In genomic region chr4:154018659-154019058, GRCh38 we compare ENCODE assay signal across 11 cellular contexts.
DNase-seq lines count a peak whose midpoint lies in the region; ATAC-seq and TF ChIP-seq lines count a peak whose summit lies in the region.
"Had no signal": no experiment of that assay in that cellular context is flagged by ENCODE, and none has a peak within 500 bp of the region (broad histone marks: within the 10 kb centered on the region; RNA-seq: fewer than 3 reads in every experiment).

No MANE protein-coding gene starts in this region.

- intact Hi-C loops in Calu3 (cut with micrococcal nuclease; ENCODE audit: unreplicated experiment) (loop anchor here (2.0 kb wide), 1 partner anchor 232 kb away; no protein-coding TSS in a partner anchor), spleen (cut with DNase I; ENCODE audit: low total_unique reads) (no loop called here)
- intact Hi-C loops in naive thymus-derived CD4-positive, alpha-beta T cell (cut with micrococcal nuclease): loop anchor here in 1 of 2 donors (2.0 kb wide), 1 partner anchor 232 kb away; no protein-coding TSS in a partner anchor

- WGBS in spleen, 5 donors: 35 to 44% (median 38%) methylated on average over 4 of the region's 4 CpGs

- no peaks in the 10 kb centered on the region for H3K36me3 Mint-ChIP-seq in Calu3 (ENCODE audit: insufficient read depth, unreplicated experiment)
- no peaks in the 10 kb centered on the region for H3K36me3 Mint-ChIP-seq in activated T-cell treated with anti-CD3 and anti-CD28 coated beads, Interleukin-2, amount 50 U/mL, for 72 hours (ENCODE audit: insufficient read depth in 2 of 2)
- no peaks in the 10 kb centered on the region for H3K36me3 Mint-ChIP-seq in naive thymus-derived CD4-positive, alpha-beta T cell

- TF ChIP-seq EP300 in Ishikawa (IDR thresholded peaks at IDR 0.05; ENCODE audit: borderline replicate concordance): no peak

- TF ChIP-seq CTCF in Calu3 (IDR thresholded peaks at IDR 0.05; ENCODE audit: unreplicated experiment) (no peak), spleen (IDR thresholded peaks at IDR 0.05 in 8 of 11, conservative IDR thresholded peaks at IDR 0.05 in 3 of 11) (no peak)

- no TSS peak for BruUV-seq in Calu3 (replicated peaks; lab: Mats Ljungman, UMichigan)

- no peak overlapping the region for H3K27ac Mint-ChIP-seq in Calu3 (ENCODE audit: unreplicated experiment)
- no peak overlapping the region for H3K27ac Mint-ChIP-seq in activated T-cell treated with anti-CD3 and anti-CD28 coated beads, Interleukin-2, amount 50 U/mL, for 72 hours
- peak overlapping the region in 1 of 9 donors; percentile 10 for H3K27ac Mint-ChIP-seq in naive thymus-derived CD4-positive, alpha-beta T cell

- H3K4me3 ChIP-seq in naive thymus-derived CD4-positive, alpha-beta T cell (ENCODE audit: low read length): no peak overlapping the region
- H3K4me3 ChIP-seq in spleen: no peak overlapping the region
- H3K4me3 ChIP-seq: SJCRH30 had no signal

- H3K9me3 ChIP-seq in naive thymus-derived CD4-positive, alpha-beta T cell (ENCODE audit: control insufficient read depth in 2 of 3, low read length in 3 of 3): no peaks in the 10 kb centered on the region
- no peaks in the 10 kb centered on the region for H3K9me3 ChIP-seq in spleen
- H3K9me3 ChIP-seq: SJCRH30 had no signal

- ATAC-seq in activated T-cell treated with anti-CD3 and anti-CD28 coated beads, Interleukin-2, amount 50 U/mL, for 72 hours (replicated peaks in 1 of 2): peak in 1 of 2 donors; percentile 61
- peak; percentile 34 for ATAC-seq in naive thymus-derived CD4-positive, alpha-beta T cell
- ATAC-seq in HG02938 (IDR thresholded peaks at IDR 0.05; ENCODE audit: unreplicated experiment): no peak

- TF ChIP-seq POLR2A in spleen (IDR thresholded peaks at IDR 0.05): no peak

- peak; percentile 27 for DNase-seq in Calu3
- peak; percentile 31 to 39 for DNase-seq in activated T-cell treated with anti-CD3 and anti-CD28 coated beads, Interleukin-2, amount 50 U/mL, for 72 hours
- DNase-seq in naive thymus-derived CD4-positive, alpha-beta T cell: peak in 5 of 9 donors; percentile 10 to 22 (median 14)
- no peak for DNase-seq in spleen
- DNase-seq in NCI-H1105 treated with DMSO at 0.1 percent for 48 hours (lab: John Stamatoyannopoulos, UW): no peak
- no peak for DNase-seq in pons (ENCODE audit: low spot score)
- DNase-seq: kidney, occipital lobe, SJCRH30 had no signal

- no peaks in the 10 kb centered on the region for H3K27me3 Mint-ChIP-seq in Calu3 (ENCODE audit: unreplicated experiment)
- peaks cover 20% of the 10 kb centered on the region for H3K27me3 Mint-ChIP-seq in activated T-cell treated with anti-CD3 and anti-CD28 coated beads, Interleukin-2, amount 50 U/mL, for 72 hours (ENCODE audit: low read depth)
- H3K27me3 Mint-ChIP-seq in naive thymus-derived CD4-positive, alpha-beta T cell: peaks cover 0 to 11% (median 8%) of the 10 kb centered on the region in 5 donors

- no peaks in the 10 kb centered on the region for H3K27me3 ChIP-seq in naive thymus-derived CD4-positive, alpha-beta T cell (ENCODE audit: control insufficient read depth in 2 of 2, insufficient read depth in 2 of 2, low read length in 2 of 2)
- H3K27me3 ChIP-seq in spleen (replicated peaks in 1 of 7): no peaks in the 10 kb centered on the region
- H3K27me3 ChIP-seq: SJCRH30 had no signal

- CTCF ChIA-PET in Calu3 (lab: Charles Lee): interaction anchor here (1.4 kb wide), 1 partner anchor 232 kb away, joined by 9 read pairs; no protein-coding TSS in a partner anchor
- CTCF ChIA-PET in naive thymus-derived CD4-positive, alpha-beta T cell (lab: Charles Lee): interaction anchor here (1.6 kb wide), 1 partner anchor 233 kb away, joined by 8 read pairs; no protein-coding TSS in a partner anchor

- 0 out of 2 replicates have a peak, but pooled peaks have one; percentile 1 for TF ChIP-seq RAD21 in Ishikawa (IDR thresholded peaks at IDR 0.05; ENCODE audit: low read depth)

- H3K4me3 Mint-ChIP-seq in Calu3 (ENCODE audit: low read depth, unreplicated experiment): no peak overlapping the region
- no peak overlapping the region for H3K4me3 Mint-ChIP-seq in activated T-cell treated with anti-CD3 and anti-CD28 coated beads, Interleukin-2, amount 50 U/mL, for 72 hours
- no peak overlapping the region for H3K4me3 Mint-ChIP-seq in naive thymus-derived CD4-positive, alpha-beta T cell

- POLR2A ChIA-PET in naive thymus-derived CD4-positive, alpha-beta T cell (lab: Charles Lee): no interaction called here

- H3K27ac ChIP-seq in naive thymus-derived CD4-positive, alpha-beta T cell (ENCODE audit: low read depth, low read length): no peak overlapping the region
- no peak overlapping the region for H3K27ac ChIP-seq in spleen
- H3K27ac ChIP-seq: SJCRH30 had no signal

- H3K4me1 ChIP-seq in naive thymus-derived CD4-positive, alpha-beta T cell (ENCODE audit: control insufficient read depth in 2 of 2, insufficient read depth in 2 of 2, low read length in 2 of 2): no peaks in the 10 kb centered on the region
- no peaks in the 10 kb centered on the region for H3K4me1 ChIP-seq in spleen
- H3K4me1 ChIP-seq: SJCRH30 had no signal

- H3K9me3 Mint-ChIP-seq in Calu3 (ENCODE audit: low read depth, unreplicated experiment): no peaks in the 10 kb centered on the region
- no peaks in the 10 kb centered on the region for H3K9me3 Mint-ChIP-seq in activated T-cell treated with anti-CD3 and anti-CD28 coated beads, Interleukin-2, amount 50 U/mL, for 72 hours
- no peaks in the 10 kb centered on the region for H3K9me3 Mint-ChIP-seq in naive thymus-derived CD4-positive, alpha-beta T cell

- no peaks in the 10 kb centered on the region for H3K36me3 ChIP-seq in naive thymus-derived CD4-positive, alpha-beta T cell (ENCODE audit: control insufficient read depth in 2 of 3, insufficient read depth in 3 of 3, low read length in 3 of 3)
- H3K36me3 ChIP-seq in spleen: no peaks in the 10 kb centered on the region
- H3K36me3 ChIP-seq: SJCRH30 had no signal

- H3K4me1 Mint-ChIP-seq in Calu3 (ENCODE audit: low read depth, unreplicated experiment): no peaks in the 10 kb centered on the region
- H3K4me1 Mint-ChIP-seq in activated T-cell treated with anti-CD3 and anti-CD28 coated beads, Interleukin-2, amount 50 U/mL, for 72 hours (ENCODE audit: low read depth): no peaks in the 10 kb centered on the region
- H3K4me1 Mint-ChIP-seq in naive thymus-derived CD4-positive, alpha-beta T cell: no peaks in the 10 kb centered on the region

TF ChIP-seq in Ishikawa, 13 proteins besides CTCF, POLR2A, EP300 and RAD21:
- TF ChIP-seq TEAD4 (IDR thresholded peaks at IDR 0.05): no peak
- no peak for TF ChIP-seq NFIC (IDR thresholded peaks at IDR 0.05)
- TF ChIP-seq CREB1 (IDR thresholded peaks at IDR 0.05; ENCODE audit: low read depth): no peak
- TF ChIP-seq EGR1 (IDR thresholded peaks at IDR 0.05): no peak
- no peak for TF ChIP-seq USF1 (IDR thresholded peaks at IDR 0.05)
- TF ChIP-seq MAX (IDR thresholded peaks at IDR 0.05): no peak
- no peak for TF ChIP-seq REST (IDR thresholded peaks at IDR 0.05; ENCODE audit: low read depth)
- TF ChIP-seq TCF12 (IDR thresholded peaks at IDR 0.05; ENCODE audit: low read depth): no peak

Comparison
In these comparisons a context has a peak if more than half of its experiments do, and no peak if none do; other contexts are left out.
1. DNase-seq: peak in Calu3 (single experiment), activated T-cell treated with anti-CD3 and anti-CD28 coated beads, Interleukin-2, amount 50 U/mL, for 72 hours (2 of 2) and naive thymus-derived CD4-positive, alpha-beta T cell (5 of 9); none in spleen (single experiment), NCI-H1105 treated with DMSO at 0.1 percent for 48 hours (single experiment) and pons (single experiment).